ENCODE assay signal across 1 cellular context in genomic region chr17:72615627-72615991, GRCh38.
A peak's percentile ranks its signal among the peaks of the same experiment; 100 is the strongest.
TF ChIP-seq lines count a peak whose summit lies in the region.

No MANE protein-coding gene starts in this region.

TF ChIP-seq in HepG2, 621 proteins besides CTCF, POLR2A, EP300 and RAD21 (continued from another document):
- TF ChIP-seq, protein P1, sequence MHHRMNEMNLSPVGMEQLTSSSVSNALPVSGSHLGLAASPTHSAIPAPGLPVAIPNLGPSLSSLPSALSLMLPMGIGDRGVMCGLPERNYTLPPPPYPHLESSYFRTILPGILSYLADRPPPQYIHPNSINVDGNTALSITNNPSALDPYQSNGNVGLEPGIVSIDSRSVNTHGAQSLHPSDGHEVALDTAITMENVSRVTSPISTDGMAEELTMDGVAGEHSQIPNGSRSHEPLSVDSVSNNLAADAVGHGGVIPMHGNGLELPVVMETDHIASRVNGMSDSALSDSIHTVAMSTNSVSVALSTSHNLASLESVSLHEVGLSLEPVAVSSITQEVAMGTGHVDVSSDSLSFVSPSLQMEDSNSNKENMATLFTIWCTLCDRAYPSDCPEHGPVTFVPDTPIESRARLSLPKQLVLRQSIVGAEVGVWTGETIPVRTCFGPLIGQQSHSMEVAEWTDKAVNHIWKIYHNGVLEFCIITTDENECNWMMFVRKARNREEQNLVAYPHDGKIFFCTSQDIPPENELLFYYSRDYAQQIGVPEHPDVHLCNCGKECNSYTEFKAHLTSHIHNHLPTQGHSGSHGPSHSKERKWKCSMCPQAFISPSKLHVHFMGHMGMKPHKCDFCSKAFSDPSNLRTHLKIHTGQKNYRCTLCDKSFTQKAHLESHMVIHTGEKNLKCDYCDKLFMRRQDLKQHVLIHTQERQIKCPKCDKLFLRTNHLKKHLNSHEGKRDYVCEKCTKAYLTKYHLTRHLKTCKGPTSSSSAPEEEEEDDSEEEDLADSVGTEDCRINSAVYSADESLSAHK (CRISPR knock-in tag; IDR thresholded peaks at IDR 0.05; ENCODE audit: borderline replicate concordance): no peak
- TF ChIP-seq NFE2L1 (CRISPR knock-in tag; IDR thresholded peaks at IDR 0.05; ENCODE audit: borderline replicate concordance) (no peak), ZNF484 (CRISPR knock-in tag; IDR thresholded peaks at IDR 0.05; ENCODE audit: borderline replicate concordance, low read depth) (no peak), TAF1 (CRISPR knock-in tag; IDR thresholded peaks at IDR 0.05) (no peak), ZNF501 (CRISPR knock-in tag; IDR thresholded peaks at IDR 0.05) (peak; percentile 54; the same call in 1 of the 2 replicates), FOXO1 (CRISPR knock-in tag; IDR thresholded peaks at IDR 0.05) (0 out of 2 replicates have a peak, but pooled peaks have one; percentile 24), ZNF552 (CRISPR knock-in tag; IDR thresholded peaks at IDR 0.05; ENCODE audit: borderline replicate concordance) (no peak), NRL (CRISPR knock-in tag; IDR thresholded peaks at IDR 0.05; ENCODE audit: borderline replicate concordance) (no peak), ZNF607 (CRISPR knock-in tag; IDR thresholded peaks at IDR 0.05; ENCODE audit: borderline replicate concordance) (0 out of 2 replicates have a peak, but pooled peaks have one; percentile 47), JARID2 (CRISPR knock-in tag; IDR thresholded peaks at IDR 0.05; ENCODE audit: insufficient replicate concordance) (no peak), YEATS4 (CRISPR knock-in tag; IDR thresholded peaks at IDR 0.05; ENCODE audit: borderline replicate concordance) (no peak), ETV5 (CRISPR knock-in tag; IDR thresholded peaks at IDR 0.05; ENCODE audit: borderline replicate concordance) (no peak), ZNF629 (CRISPR knock-in tag; conservative IDR thresholded peaks at IDR 0.05) (peak; percentile 100), ZBTB8A (CRISPR knock-in tag; IDR thresholded peaks at IDR 0.05; ENCODE audit: borderline replicate concordance, low read depth) (no peak), ZNF354B (CRISPR knock-in tag; IDR thresholded peaks at IDR 0.05) (no peak), KDM2A (CRISPR knock-in tag; IDR thresholded peaks at IDR 0.05; ENCODE audit: borderline replicate concordance, low read depth) (no peak), ZFP36L1 (CRISPR knock-in tag; IDR thresholded peaks at IDR 0.05) (no peak), SALL2 (CRISPR knock-in tag; IDR thresholded peaks at IDR 0.05) (peak; percentile 51; the same call in 1 of the 2 replicates), CHD4 (IDR thresholded peaks at IDR 0.05; ENCODE audit: borderline replicate concordance, low read length) (peak; percentile 96), ZNF24 (IDR thresholded peaks at IDR 0.05) (no peak), RBM39 (IDR thresholded peaks at IDR 0.05; ENCODE audit: low read depth, low read length, poor library complexity, severe bottlenecking) (no peak), SIX1 (CRISPR knock-in tag; IDR thresholded peaks at IDR 0.05; ENCODE audit: borderline replicate concordance) (no peak), ZNF713 (CRISPR knock-in tag; IDR thresholded peaks at IDR 0.05) (0 out of 2 replicates have a peak, but pooled peaks have one; percentile 49), ZMYM3 (CRISPR knock-in tag; IDR thresholded peaks at IDR 0.05) (peak; percentile 97), MATR3 (CRISPR knock-in tag; IDR thresholded peaks at IDR 0.05) (no peak), HNRNPUL1 (IDR thresholded peaks at IDR 0.05; ENCODE audit: low read depth, low read length) (no peak), ZNF782 (CRISPR knock-in tag; IDR thresholded peaks at IDR 0.05; ENCODE audit: borderline replicate concordance) (no peak), ZNF883 (CRISPR knock-in tag; IDR thresholded peaks at IDR 0.05; ENCODE audit: not compliant biosample characterization) (no peak), ZNF263 (CRISPR knock-in tag; IDR thresholded peaks at IDR 0.05) (peak; percentile 85), ZNF383 (CRISPR knock-in tag; IDR thresholded peaks at IDR 0.05; ENCODE audit: borderline replicate concordance) (0 out of 2 replicates have a peak, but pooled peaks have one; percentile 32), ZNF503 (CRISPR knock-in tag; IDR thresholded peaks at IDR 0.05) (0 out of 2 replicates have a peak, but pooled peaks have one; percentile 17), CREM (IDR thresholded peaks at IDR 0.05) (no peak), CREM (CRISPR knock-in tag; IDR thresholded peaks at IDR 0.05) (no peak), ZNF609 (CRISPR knock-in tag; IDR thresholded peaks at IDR 0.05; ENCODE audit: borderline replicate concordance) (peak; percentile 29; the same call in 1 of the 2 replicates), ZNF746 (CRISPR knock-in tag; IDR thresholded peaks at IDR 0.05) (no peak), NR2F6 (IDR thresholded peaks at IDR 0.05) (no peak), NR2F6 (CRISPR knock-in tag; IDR thresholded peaks at IDR 0.05) (no peak), KDM1A (CRISPR knock-in tag; IDR thresholded peaks at IDR 0.05) (peak; percentile 100), DMAP1 (CRISPR knock-in tag; IDR thresholded peaks at IDR 0.05) (no peak), GABPB1 (CRISPR knock-in tag; IDR thresholded peaks at IDR 0.05) (no peak), PBX3 (CRISPR knock-in tag; IDR thresholded peaks at IDR 0.05; ENCODE audit: borderline replicate concordance) (no peak)
- TF ChIP-seq, protein P2, sequence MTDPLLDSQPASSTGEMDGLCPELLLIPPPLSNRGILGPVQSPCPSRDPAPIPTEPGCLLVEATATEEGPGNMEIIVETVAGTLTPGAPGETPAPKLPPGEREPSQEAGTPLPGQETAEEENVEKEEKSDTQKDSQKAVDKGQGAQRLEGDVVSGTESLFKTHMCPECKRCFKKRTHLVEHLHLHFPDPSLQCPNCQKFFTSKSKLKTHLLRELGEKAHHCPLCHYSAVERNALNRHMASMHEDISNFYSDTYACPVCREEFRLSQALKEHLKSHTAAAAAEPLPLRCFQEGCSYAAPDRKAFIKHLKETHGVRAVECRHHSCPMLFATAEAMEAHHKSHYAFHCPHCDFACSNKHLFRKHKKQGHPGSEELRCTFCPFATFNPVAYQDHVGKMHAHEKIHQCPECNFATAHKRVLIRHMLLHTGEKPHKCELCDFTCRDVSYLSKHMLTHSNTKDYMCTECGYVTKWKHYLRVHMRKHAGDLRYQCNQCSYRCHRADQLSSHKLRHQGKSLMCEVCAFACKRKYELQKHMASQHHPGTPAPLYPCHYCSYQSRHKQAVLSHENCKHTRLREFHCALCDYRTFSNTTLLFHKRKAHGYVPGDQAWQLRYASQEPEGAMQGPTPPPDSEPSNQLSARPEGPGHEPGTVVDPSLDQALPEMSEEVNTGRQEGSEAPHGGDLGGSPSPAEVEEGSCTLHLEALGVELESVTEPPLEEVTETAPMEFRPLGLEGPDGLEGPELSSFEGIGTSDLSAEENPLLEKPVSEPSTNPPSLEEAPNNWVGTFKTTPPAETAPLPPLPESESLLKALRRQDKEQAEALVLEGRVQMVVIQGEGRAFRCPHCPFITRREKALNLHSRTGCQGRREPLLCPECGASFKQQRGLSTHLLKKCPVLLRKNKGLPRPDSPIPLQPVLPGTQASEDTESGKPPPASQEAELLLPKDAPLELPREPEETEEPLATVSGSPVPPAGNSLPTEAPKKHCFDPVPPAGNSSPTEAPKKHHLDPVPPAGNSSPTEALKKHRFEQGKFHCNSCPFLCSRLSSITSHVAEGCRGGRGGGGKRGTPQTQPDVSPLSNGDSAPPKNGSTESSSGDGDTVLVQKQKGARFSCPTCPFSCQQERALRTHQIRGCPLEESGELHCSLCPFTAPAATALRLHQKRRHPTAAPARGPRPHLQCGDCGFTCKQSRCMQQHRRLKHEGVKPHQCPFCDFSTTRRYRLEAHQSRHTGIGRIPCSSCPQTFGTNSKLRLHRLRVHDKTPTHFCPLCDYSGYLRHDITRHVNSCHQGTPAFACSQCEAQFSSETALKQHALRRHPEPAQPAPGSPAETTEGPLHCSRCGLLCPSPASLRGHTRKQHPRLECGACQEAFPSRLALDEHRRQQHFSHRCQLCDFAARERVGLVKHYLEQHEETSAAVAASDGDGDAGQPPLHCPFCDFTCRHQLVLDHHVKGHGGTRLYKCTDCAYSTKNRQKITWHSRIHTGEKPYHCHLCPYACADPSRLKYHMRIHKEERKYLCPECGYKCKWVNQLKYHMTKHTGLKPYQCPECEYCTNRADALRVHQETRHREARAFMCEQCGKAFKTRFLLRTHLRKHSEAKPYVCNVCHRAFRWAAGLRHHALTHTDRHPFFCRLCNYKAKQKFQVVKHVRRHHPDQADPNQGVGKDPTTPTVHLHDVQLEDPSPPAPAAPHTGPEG (CRISPR knock-in tag; IDR thresholded peaks at IDR 0.05): no peak
- TF ChIP-seq, protein P3, sequence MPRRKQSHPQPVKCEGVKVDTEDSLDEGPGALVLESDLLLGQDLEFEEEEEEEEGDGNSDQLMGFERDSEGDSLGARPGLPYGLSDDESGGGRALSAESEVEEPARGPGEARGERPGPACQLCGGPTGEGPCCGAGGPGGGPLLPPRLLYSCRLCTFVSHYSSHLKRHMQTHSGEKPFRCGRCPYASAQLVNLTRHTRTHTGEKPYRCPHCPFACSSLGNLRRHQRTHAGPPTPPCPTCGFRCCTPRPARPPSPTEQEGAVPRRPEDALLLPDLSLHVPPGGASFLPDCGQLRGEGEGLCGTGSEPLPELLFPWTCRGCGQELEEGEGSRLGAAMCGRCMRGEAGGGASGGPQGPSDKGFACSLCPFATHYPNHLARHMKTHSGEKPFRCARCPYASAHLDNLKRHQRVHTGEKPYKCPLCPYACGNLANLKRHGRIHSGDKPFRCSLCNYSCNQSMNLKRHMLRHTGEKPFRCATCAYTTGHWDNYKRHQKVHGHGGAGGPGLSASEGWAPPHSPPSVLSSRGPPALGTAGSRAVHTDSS (CRISPR knock-in tag; conservative IDR thresholded peaks at IDR 0.05): no peak
- TF ChIP-seq, protein P4, sequence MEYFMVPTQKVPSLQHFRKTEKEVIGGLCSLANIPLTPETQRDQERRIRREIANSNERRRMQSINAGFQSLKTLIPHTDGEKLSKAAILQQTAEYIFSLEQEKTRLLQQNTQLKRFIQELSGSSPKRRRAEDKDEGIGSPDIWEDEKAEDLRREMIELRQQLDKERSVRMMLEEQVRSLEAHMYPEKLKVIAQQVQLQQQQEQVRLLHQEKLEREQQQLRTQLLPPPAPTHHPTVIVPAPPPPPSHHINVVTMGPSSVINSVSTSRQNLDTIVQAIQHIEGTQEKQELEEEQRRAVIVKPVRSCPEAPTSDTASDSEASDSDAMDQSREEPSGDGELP (IDR thresholded peaks at IDR 0.05; ENCODE audit: borderline replicate concordance, low read depth): no peak
